Comparison of ENCODE assay signal across 1 cellular context in genomic region chr1:41246568-41246967, GRCh38.
TF ChIP-seq lines count a peak whose summit lies in the region.

No MANE protein-coding gene starts in this region.

TF ChIP-seq in K562, 482 proteins besides CTCF, POLR2A, EP300 and RAD21 (continued from another document):
- no peak for TF ChIP-seq CUX1 (CRISPR knock-in tag; IDR thresholded peaks at IDR 0.05)
- TF ChIP-seq, protein P1, sequence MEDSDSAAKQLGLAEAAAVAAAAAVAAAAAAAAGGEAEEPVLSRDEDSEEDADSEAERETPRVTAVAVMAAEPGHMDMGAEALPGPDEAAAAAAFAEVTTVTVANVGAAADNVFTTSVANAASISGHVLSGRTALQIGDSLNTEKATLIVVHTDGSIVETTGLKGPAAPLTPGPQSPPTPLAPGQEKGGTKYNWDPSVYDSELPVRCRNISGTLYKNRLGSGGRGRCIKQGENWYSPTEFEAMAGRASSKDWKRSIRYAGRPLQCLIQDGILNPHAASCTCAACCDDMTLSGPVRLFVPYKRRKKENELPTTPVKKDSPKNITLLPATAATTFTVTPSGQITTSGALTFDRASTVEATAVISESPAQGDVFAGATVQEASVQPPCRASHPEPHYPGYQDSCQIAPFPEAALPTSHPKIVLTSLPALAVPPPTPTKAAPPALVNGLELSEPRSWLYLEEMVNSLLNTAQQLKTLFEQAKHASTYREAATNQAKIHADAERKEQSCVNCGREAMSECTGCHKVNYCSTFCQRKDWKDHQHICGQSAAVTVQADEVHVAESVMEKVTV (CRISPR knock-in tag; IDR thresholded peaks at IDR 0.05) = no peak
- no peak for TF ChIP-seq NFATC3 (IDR thresholded peaks at IDR 0.05)
- no peak for TF ChIP-seq CREB3 (tag; conservative IDR thresholded peaks at IDR 0.05; ENCODE audit: low read depth)
- peak; percentile 91 for TF ChIP-seq C11orf30 (IDR thresholded peaks at IDR 0.05; ENCODE audit: low read depth)
- TF ChIP-seq STAT5B (CRISPR knock-in tag; IDR thresholded peaks at IDR 0.05) = no peak
- no peak for TF ChIP-seq ZNF140 (CRISPR knock-in tag; IDR thresholded peaks at IDR 0.05)
- TF ChIP-seq EHMT2 (IDR thresholded peaks at IDR 0.05) = 0 out of 2 replicates have a peak, but pooled peaks have one; percentile 20
- TF ChIP-seq ZFPM2 (CRISPR knock-in tag; IDR thresholded peaks at IDR 0.05) = no peak
- no peak for TF ChIP-seq CBX8 (IDR thresholded peaks at IDR 0.05; ENCODE audit: borderline replicate concordance, extremely low read depth, low read depth, low read length, poor library complexity, severe bottlenecking)
- no peak for TF ChIP-seq HLTF (IDR thresholded peaks at IDR 0.05)
- TF ChIP-seq, protein P2, sequence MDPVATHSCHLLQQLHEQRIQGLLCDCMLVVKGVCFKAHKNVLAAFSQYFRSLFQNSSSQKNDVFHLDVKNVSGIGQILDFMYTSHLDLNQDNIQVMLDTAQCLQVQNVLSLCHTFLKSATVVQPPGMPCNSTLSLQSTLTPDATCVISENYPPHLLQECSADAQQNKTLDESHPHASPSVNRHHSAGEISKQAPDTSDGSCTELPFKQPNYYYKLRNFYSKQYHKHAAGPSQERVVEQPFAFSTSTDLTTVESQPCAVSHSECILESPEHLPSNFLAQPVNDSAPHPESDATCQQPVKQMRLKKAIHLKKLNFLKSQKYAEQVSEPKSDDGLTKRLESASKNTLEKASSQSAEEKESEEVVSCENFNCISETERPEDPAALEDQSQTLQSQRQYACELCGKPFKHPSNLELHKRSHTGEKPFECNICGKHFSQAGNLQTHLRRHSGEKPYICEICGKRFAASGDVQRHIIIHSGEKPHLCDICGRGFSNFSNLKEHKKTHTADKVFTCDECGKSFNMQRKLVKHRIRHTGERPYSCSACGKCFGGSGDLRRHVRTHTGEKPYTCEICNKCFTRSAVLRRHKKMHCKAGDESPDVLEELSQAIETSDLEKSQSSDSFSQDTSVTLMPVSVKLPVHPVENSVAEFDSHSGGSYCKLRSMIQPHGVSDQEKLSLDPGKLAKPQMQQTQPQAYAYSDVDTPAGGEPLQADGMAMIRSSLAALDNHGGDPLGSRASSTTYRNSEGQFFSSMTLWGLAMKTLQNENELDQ (CRISPR knock-in tag; IDR thresholded peaks at IDR 0.05; ENCODE audit: borderline replicate concordance) = no peak
- TF ChIP-seq E2F6 (IDR thresholded peaks at IDR 0.05; ENCODE audit: borderline replicate concordance in 1 of 2, extremely low read depth in 1 of 2, insufficient read depth in 1 of 2, insufficient read length in 1 of 2, low read depth in 1 of 2, low read length in 1 of 2, poor library complexity in 1 of 2, severe bottlenecking in 1 of 2) = no peak
- no peak for TF ChIP-seq BRCA1 (IDR thresholded peaks at IDR 0.05)
- TF ChIP-seq BRCA1 (CRISPR knock-in tag; IDR thresholded peaks at IDR 0.05) = no peak
- no peak for TF ChIP-seq DNMT1 (IDR thresholded peaks at IDR 0.05)
- no peak for TF ChIP-seq CEBPG (CRISPR knock-in tag; IDR thresholded peaks at IDR 0.05)
- TF ChIP-seq CEBPG (tag; conservative IDR thresholded peaks at IDR 0.05 in 1 of 2, IDR thresholded peaks at IDR 0.05 in 1 of 2) = no peak
- 0 out of 2 replicates have a peak, but pooled peaks have one; percentile 16 for TF ChIP-seq ELF4 (CRISPR knock-in tag; IDR thresholded peaks at IDR 0.05)
- no peak for TF ChIP-seq ZC3H4 (CRISPR knock-in tag; IDR thresholded peaks at IDR 0.05; ENCODE audit: borderline replicate concordance)
- TF ChIP-seq ZNF165 (CRISPR knock-in tag; IDR thresholded peaks at IDR 0.05; ENCODE audit: borderline replicate concordance) = no peak
- no peak for TF ChIP-seq POLR2G (IDR thresholded peaks at IDR 0.05; ENCODE audit: low read depth, low read length)
- TF ChIP-seq NR3C1 (CRISPR knock-in tag; IDR thresholded peaks at IDR 0.05) = no peak
- no peak for TF ChIP-seq SPI1 (IDR thresholded peaks at IDR 0.05; ENCODE audit: borderline replicate concordance, low read depth, low read length)
- peak; percentile 92 for TF ChIP-seq MAFF (IDR thresholded peaks at IDR 0.05; ENCODE audit: low read length)
- TF ChIP-seq ZNF57 (CRISPR knock-in tag; IDR thresholded peaks at IDR 0.05) = no peak
- no peak for TF ChIP-seq ZFP1 (CRISPR knock-in tag; IDR thresholded peaks at IDR 0.05)
TF ChIP-seq in K562: peak in this region for 18.
